Comparison of ENCODE assay signal across 9 cellular contexts in genomic region chr2:82254728-82255127, GRCh38.
"Had no signal": no experiment of that assay in that cellular context is flagged by ENCODE, and none has a peak within 500 bp of the region (broad histone marks: within the 10 kb centered on the region; RNA-seq: fewer than 3 reads in every experiment).

No MANE protein-coding gene starts in this region.

- H3K27me3 Mint-ChIP-seq: IgD-negative memory B cell had no signal

- H3K36me3 ChIP-seq: HAP-1 had no signal

- DNase-seq: H7, HFFc6, KBM-7 had no signal

- H3K4me3 ChIP-seq: GM23338, HAP-1 had no signal

- FAIRE-seq: H1, HepG2 had no signal

- H3K4me1 ChIP-seq: HAP-1 had no signal

- H3K9me3 ChIP-seq: HAP-1 had no signal

- H3K4me1 Mint-ChIP-seq: GM23338, IgD-negative memory B cell had no signal

- H3K36me3 Mint-ChIP-seq: IgD-negative memory B cell had no signal

- ATAC-seq: GM23338, HCT116, HepG2 had no signal

- H3K27ac Mint-ChIP-seq: GM23338, HFFc6, IgD-negative memory B cell had no signal

- H3K4me3 Mint-ChIP-seq: GM23338, HFFc6, IgD-negative memory B cell had no signal
